In the genomic region with DNA sequence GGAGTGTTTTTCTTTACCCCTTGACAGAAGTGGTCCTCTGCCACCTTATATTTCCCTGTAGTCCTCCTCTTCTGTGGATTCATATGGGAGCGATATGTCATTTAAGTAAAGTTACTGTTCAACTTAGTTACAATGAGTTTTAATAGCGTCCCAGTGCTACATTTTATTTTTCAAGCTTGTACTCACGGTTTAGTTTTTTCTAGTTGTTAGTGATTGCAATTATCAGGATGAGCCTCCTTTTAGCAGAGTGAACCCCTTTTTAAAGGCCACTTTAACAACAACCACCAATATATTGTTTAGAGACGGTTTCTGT, we compare ENCODE assay signal across 9 cellular contexts. TPM values are rescaled to one million over a fixed set of nuclear protein-coding genes. Genes with fewer than 3 reads are reported as not detected.
A peak's percentile ranks its signal among the peaks of the same experiment; 100 is the strongest.
DNase-seq lines count a peak whose midpoint lies in the region; ATAC-seq, FAIRE-seq and TF ChIP-seq lines count a peak whose summit lies in the region.
"Had no signal": no experiment of that assay in that cellular context is flagged by ENCODE, and none has a peak within 500 bp of the region (broad histone marks: within the 10 kb centered on the region; RNA-seq: fewer than 3 reads in every experiment).

No MANE protein-coding gene starts in this region.

- TF ChIP-seq CTCF in brain (conservative IDR thresholded peaks at IDR 0.05) (no peak), type B pancreatic cell (conservative IDR thresholded peaks at IDR 0.05) (no peak)

- ATAC-seq in activated T-cell treated with anti-CD3 and anti-CD28 coated beads, Interleukin-2, amount 50 U/mL, for 72 hours (replicated peaks in 1 of 2), result no peak
- ATAC-seq in memory B cell (ENCODE audit: low read depth) (no peak), HG03159 (IDR thresholded peaks at IDR 0.05; ENCODE audit: unreplicated experiment) (no peak)

- H3K9me3 Mint-ChIP-seq in activated T-cell treated with anti-CD3 and anti-CD28 coated beads, Interleukin-2, amount 50 U/mL, for 72 hours, result no peaks in the 10 kb centered on the region
- peaks cover 0 to 2% (median 0%) of the 10 kb centered on the region in 5 experiments for H3K9me3 Mint-ChIP-seq in brain
- H3K9me3 Mint-ChIP-seq in memory B cell, result no peaks in the 10 kb centered on the region
- no peaks in the 10 kb centered on the region for H3K9me3 Mint-ChIP-seq in type B pancreatic cell

- peaks cover 19 to 25% of the 10 kb centered on the region in 2 donors for H3K36me3 Mint-ChIP-seq in activated T-cell treated with anti-CD3 and anti-CD28 coated beads, Interleukin-2, amount 50 U/mL, for 72 hours (ENCODE audit: insufficient read depth in 2 of 2)
- peaks cover 41% of the 10 kb centered on the region for H3K36me3 Mint-ChIP-seq in brain
- peaks cover 20% of the 10 kb centered on the region for H3K36me3 Mint-ChIP-seq in memory B cell
- H3K36me3 Mint-ChIP-seq in type B pancreatic cell, result peaks cover 27% of the 10 kb centered on the region

- peak overlapping the region; percentile 88 for H3K27ac Mint-ChIP-seq in activated T-cell treated with anti-CD3 and anti-CD28 coated beads, Interleukin-2, amount 50 U/mL, for 72 hours
- H3K27ac Mint-ChIP-seq in brain, result peak overlapping the region; percentile 100
- peak overlapping the region; percentile 98 for H3K27ac Mint-ChIP-seq in memory B cell
- H3K27ac Mint-ChIP-seq in type B pancreatic cell, result peak overlapping the region; percentile 100

- no peaks in the 10 kb centered on the region for H3K27me3 Mint-ChIP-seq in activated T-cell treated with anti-CD3 and anti-CD28 coated beads, Interleukin-2, amount 50 U/mL, for 72 hours (ENCODE audit: low read depth)
- peaks cover 13% of the 10 kb centered on the region for H3K27me3 Mint-ChIP-seq in brain
- no peaks in the 10 kb centered on the region for H3K27me3 Mint-ChIP-seq in memory B cell
- no peaks in the 10 kb centered on the region for H3K27me3 Mint-ChIP-seq in type B pancreatic cell

- FAIRE-seq in urothelium cell line (lab: Jason Lieb, UNC), result no peak

- H3K4me3 Mint-ChIP-seq in activated T-cell treated with anti-CD3 and anti-CD28 coated beads, Interleukin-2, amount 50 U/mL, for 72 hours, result peak overlapping the region; percentile 99 to 100
- peak overlapping the region; percentile 100 for H3K4me3 Mint-ChIP-seq in brain
- peak overlapping the region; percentile 93 for H3K4me3 Mint-ChIP-seq in memory B cell
- H3K4me3 Mint-ChIP-seq in type B pancreatic cell, result peak overlapping the region; percentile 100

- DNase-seq in activated T-cell treated with anti-CD3 and anti-CD28 coated beads, Interleukin-2, amount 50 U/mL, for 72 hours, result no peak
- DNase-seq in activated T-cell treated with anti-CD3 and anti-CD28 coated beads for 4 hours (no peak), memory B cell (ENCODE audit: low spot score in 2 of 2) (no peak), type B pancreatic cell (ENCODE audit: extremely low spot score, unreplicated experiment) (no peak), NCI-H748 treated with DMSO at 0.1 percent for 48 hours (lab: John Stamatoyannopoulos, UW) (no peak), urothelium cell line (ENCODE audit: low spot score) (no peak)
- DNase-seq: cortex of kidney had no signal

- peaks cover 45% of the 10 kb centered on the region for H3K4me1 Mint-ChIP-seq in activated T-cell treated with anti-CD3 and anti-CD28 coated beads, Interleukin-2, amount 50 U/mL, for 72 hours (ENCODE audit: low read depth)
- H3K4me1 Mint-ChIP-seq in brain, result peaks cover 42% of the 10 kb centered on the region
- H3K4me1 Mint-ChIP-seq in memory B cell, result peaks cover 28% of the 10 kb centered on the region
- H3K4me1 Mint-ChIP-seq in type B pancreatic cell (ENCODE audit: unreplicated experiment), result peaks cover 25% of the 10 kb centered on the region

RNA-seq across cellular contexts. Expression of a gene that starts 1.5 kb away (rescaled TPM):
- total RNA-seq in activated T-cell treated with anti-CD3 and anti-CD28 coated beads, Interleukin-2, amount 50 U/mL, for 72 hours, result 10 to 100 TPM; 79.5 to 85.6 TPM
- polyA plus RNA-seq in brain (ENCODE audit: insufficient read depth, low read depth, low replicate concordance), result 21.0 TPM
- 62.1 and 65.1 TPM in 2 replicates for total RNA-seq in type B pancreatic cell (ENCODE audit: low replicate concordance)

RNA-seq across cellular contexts. Expression of a gene that starts 35.1 kb away (rescaled TPM):
- total RNA-seq in activated T-cell treated with anti-CD3 and anti-CD28 coated beads, Interleukin-2, amount 50 U/mL, for 72 hours, result 1 to 10 TPM; 4.9 to 6.6 TPM
- polyA plus RNA-seq in brain (ENCODE audit: insufficient read depth, low read depth, low replicate concordance), result 2.8 TPM
- total RNA-seq in type B pancreatic cell (ENCODE audit: low replicate concordance), result 12.1 and 12.2 TPM in 2 replicates
